9 cellular contexts compared by ENCODE assay signal in genomic region chr3:11556851-11557644, GRCh38.
DNase-seq lines count a peak whose midpoint lies in the region; TF ChIP-seq lines count a peak whose summit lies in the region.
"Had no signal": no experiment of that assay in that cellular context is flagged by ENCODE, and none has a peak within 500 bp of the region (broad histone marks: within the 10 kb centered on the region; RNA-seq: fewer than 3 reads in every experiment).

No MANE protein-coding gene starts in this region.

- H3K4me3 ChIP-seq in muscle layer of duodenum (ENCODE audit: low read depth in 1 of 2, low read length in 2 of 2) = no peak overlapping the region
- H3K4me3 ChIP-seq in transverse colon = no peak overlapping the region

- no peak for TF ChIP-seq POLR2A in transverse colon (IDR thresholded peaks at IDR 0.05)

- no peak for TF ChIP-seq EP300 in transverse colon (IDR thresholded peaks at IDR 0.05; ENCODE audit: low read depth)

- H3K9me3 ChIP-seq in muscle layer of duodenum (ENCODE audit: control insufficient read depth in 1 of 2, low read length in 2 of 2) = no peaks in the 10 kb centered on the region
- no peaks in the 10 kb centered on the region for H3K9me3 ChIP-seq in transverse colon

- H3K4me1 ChIP-seq in muscle layer of duodenum (ENCODE audit: control insufficient read depth in 1 of 2, insufficient read depth in 2 of 2, low read length in 2 of 2) (peaks cover 15 to 36% of the 10 kb centered on the region in 2 donors), transverse colon (peaks cover 17 to 39% (median 22%) of the 10 kb centered on the region in 4 donors)

- in situ Hi-C loops in transverse colon (cut with MboI; ENCODE audit: low pct_ligation_motif_present in 1 of 4, low pct_unique_long_range_greater_than_20kb in 1 of 4, low sequenced_read_pairs in 3 of 4) = no loop called here

- intact Hi-C loops in transverse colon (cut with DNase I; ENCODE audit: low total_unique reads) = no loop called here

- H3K36me3 ChIP-seq in muscle layer of duodenum (ENCODE audit: control insufficient read depth in 1 of 2, insufficient read depth in 2 of 2, low read length in 2 of 2) (peaks cover 9 to 16% of the 10 kb centered on the region in 2 donors), transverse colon (no peaks in the 10 kb centered on the region)

- DNase-seq in DMS 273 (lab: John Stamatoyannopoulos, UW; ENCODE audit: unreplicated experiment) = peak; percentile 47
- no peak for DNase-seq in DMS 273 treated with DMSO at 0.1 percent for 48 hours (lab: John Stamatoyannopoulos, UW)
- DNase-seq in epithelial cell of prostate (ENCODE audit: low read depth, low spot score) = no peak
- DNase-seq in transverse colon = no peak
- no peak for DNase-seq in NCI-H774 (lab: John Stamatoyannopoulos, UW)
- DNase-seq in stimulated activated naive CD4-positive, alpha-beta T cell treated with Interleukin-2 at 50 U/mL for 16 hours (lab: John Stamatoyannopoulos, UW) = no peak
- no peak for DNase-seq in retina

- no peaks in the 10 kb centered on the region for H3K27me3 ChIP-seq in muscle layer of duodenum (ENCODE audit: low read depth, low read length)
- no peaks in the 10 kb centered on the region for H3K27me3 ChIP-seq in transverse colon

- H3K27ac ChIP-seq in epithelial cell of prostate (peak overlapping the region; percentile 49), muscle layer of duodenum (ENCODE audit: low read length) (peak overlapping the region; percentile 39), transverse colon (peak overlapping the region; percentile 39 to 68 (median 57))
- H3K27ac ChIP-seq: 22Rv1 had no signal

- TF ChIP-seq CTCF in transverse colon (IDR thresholded peaks at IDR 0.05) = no peak

- 55 to 57% methylated on average over 11 to 16 of the region's 16 CpGs for WGBS in transverse colon (ENCODE audit: low coverage in 1 of 2), 2 donors
